Comparison of ENCODE assay signal across 26 cellular contexts in genomic region chr18:58726671-58727070, GRCh38. TPM values are rescaled to one million over a fixed set of nuclear protein-coding genes. Genes with fewer than 3 reads are reported as not detected.
A peak's percentile ranks its signal among the peaks of the same experiment; 100 is the strongest.
DNase-seq lines count a peak whose midpoint lies in the region; ATAC-seq, FAIRE-seq and TF ChIP-seq lines count a peak whose summit lies in the region.
"Had no signal": no experiment of that assay in that cellular context is flagged by ENCODE, and none has a peak within 500 bp of the region (broad histone marks: within the 10 kb centered on the region; RNA-seq: fewer than 3 reads in every experiment).

No MANE protein-coding gene starts in this region.

- H3K9me3 Mint-ChIP-seq in osteocyte (ENCODE audit: unreplicated experiment) (no peaks in the 10 kb centered on the region), type B pancreatic cell (no peaks in the 10 kb centered on the region)
- no peaks in the 10 kb centered on the region for H3K9me3 Mint-ChIP-seq in activated CD8-positive, alpha-beta T cell treated with anti-CD3 and anti-CD28 coated beads, Interleukin-2, amount 10 ng/mL, durations not matched to agents 7 days and 5 days (ENCODE audit: insufficient read depth)
- H3K9me3 Mint-ChIP-seq: CD8-positive, alpha-beta memory T cell had no signal

- no peak for TF ChIP-seq POLR2A in heart left ventricle (IDR thresholded peaks at IDR 0.05)

- 95 to 98% (median 98%) methylated on average over 6 of the region's 6 CpGs for whole genome bisulfite sequencing in heart left ventricle, 4 donors

- H3K4me3 Mint-ChIP-seq in osteocyte (ENCODE audit: unreplicated experiment) (no peak overlapping the region), type B pancreatic cell (no peak overlapping the region)
- H3K4me3 Mint-ChIP-seq in activated CD8-positive, alpha-beta T cell treated with anti-CD3 and anti-CD28 coated beads, Interleukin-2, amount 10 ng/mL, durations not matched to agents 7 days and 5 days: no peak overlapping the region
- H3K4me3 Mint-ChIP-seq: CD8-positive, alpha-beta memory T cell had no signal

- H3K36me3 Mint-ChIP-seq in osteocyte (ENCODE audit: unreplicated experiment): peaks cover 36% of the 10 kb centered on the region
- peaks cover 38% of the 10 kb centered on the region for H3K36me3 Mint-ChIP-seq in activated CD8-positive, alpha-beta T cell treated with anti-CD3 and anti-CD28 coated beads, Interleukin-2, amount 10 ng/mL, durations not matched to agents 7 days and 5 days (ENCODE audit: low read depth)
- H3K36me3 Mint-ChIP-seq in type B pancreatic cell: peaks cover 25% of the 10 kb centered on the region

- H3K4me1 ChIP-seq in cardiac muscle cell (ENCODE audit: low read depth) (peaks cover 16% of the 10 kb centered on the region), heart left ventricle (peaks cover 0 to 12% (median 0%) of the 10 kb centered on the region in 12 donors)

- H3K27ac Mint-ChIP-seq in osteocyte (ENCODE audit: unreplicated experiment): peak overlapping the region; percentile 8
- no peak overlapping the region for H3K27ac Mint-ChIP-seq in activated CD8-positive, alpha-beta T cell treated with anti-CD3 and anti-CD28 coated beads, Interleukin-2, amount 10 ng/mL, durations not matched to agents 7 days and 5 days
- no peak overlapping the region for H3K27ac Mint-ChIP-seq in type B pancreatic cell

- H3K36me3 ChIP-seq in cardiac muscle cell: peaks cover 18% of the 10 kb centered on the region
- peaks cover 0 to 32% (median 11%) of the 10 kb centered on the region in 9 donors for H3K36me3 ChIP-seq in heart left ventricle

- intact Hi-C loops in heart left ventricle (cut with DNase I): loop anchor here in 1 of 10 donors (10.0 kb wide), 1 partner anchor 52 kb away; the partner anchor contains the start of gene MALT1

- CTCF ChIA-PET in activated CD8-positive, alpha-beta T cell treated with anti-CD3 and anti-CD28 coated beads, Interleukin-2, amount 10 ng/mL, durations not matched to agents 7 days and 5 days (lab: Charles Lee): interaction anchor here (1.2 kb wide), 1 partner anchor 37 kb away, joined by 3 read pairs; no protein-coding TSS in a partner anchor

- peaks cover 4% of the 10 kb centered on the region for H3K4me1 Mint-ChIP-seq in osteocyte (ENCODE audit: unreplicated experiment)
- H3K4me1 Mint-ChIP-seq in activated CD8-positive, alpha-beta T cell treated with anti-CD3 and anti-CD28 coated beads, Interleukin-2, amount 10 ng/mL, durations not matched to agents 7 days and 5 days (ENCODE audit: low read depth): no peaks in the 10 kb centered on the region
- H3K4me1 Mint-ChIP-seq in type B pancreatic cell (ENCODE audit: unreplicated experiment): peaks cover 8% of the 10 kb centered on the region

- H3K9me3 ChIP-seq in cardiac muscle cell (ENCODE audit: low read depth): no peaks in the 10 kb centered on the region
- no peaks in the 10 kb centered on the region for H3K9me3 ChIP-seq in heart left ventricle
- H3K9me3 ChIP-seq: BLaER1 treated with 17β-estradiol and CSF1 and Interleukin-3, amounts not matched to agents 10 nM and 100 nM had no signal

- H3K27me3 ChIP-seq in cardiac muscle cell (no peaks in the 10 kb centered on the region), heart left ventricle (no peaks in the 10 kb centered on the region)
- H3K27me3 ChIP-seq: BLaER1 treated with 17β-estradiol and CSF1 and Interleukin-3, amounts not matched to agents 10 nM and 100 nM had no signal

- POLR2A ChIA-PET in activated CD8-positive, alpha-beta T cell treated with anti-CD3 and anti-CD28 coated beads, Interleukin-2, amount 10 ng/mL, durations not matched to agents 7 days and 5 days (lab: Charles Lee): no interaction called here

- TF ChIP-seq CTCF in cardiac muscle cell (IDR thresholded peaks at IDR 0.05; ENCODE audit: low read depth, low read length) (no peak), heart left ventricle (IDR thresholded peaks at IDR 0.05) (no peak), osteocyte (IDR thresholded peaks at IDR 0.05) (no peak), type B pancreatic cell (conservative IDR thresholded peaks at IDR 0.05) (no peak)

- ATAC-seq in heart left ventricle (no peak), GM19035 (IDR thresholded peaks at IDR 0.05; ENCODE audit: unreplicated experiment) (no peak)
- ATAC-seq in activated CD8-positive, alpha-beta T cell treated with anti-CD3 and anti-CD28 coated beads, Interleukin-2, amount 10 ng/mL, durations not matched to agents 7 days and 5 days: no peak
- ATAC-seq: Panc1 had no signal

- H3K27ac ChIP-seq in cardiac muscle cell (peak overlapping the region; percentile 3), heart left ventricle (no peak overlapping the region)
- H3K27ac ChIP-seq: 22Rv1; BLaER1 treated with 17β-estradiol and CSF1 and Interleukin-3, amounts not matched to agents 10 nM and 100 nM had no signal

- no peak for DNase-seq in cardiac muscle cell (ENCODE audit: low read depth in 1 of 2, low spot score in 1 of 2)
- DNase-seq in heart left ventricle: no peak
- no peak for DNase-seq in osteocyte (ENCODE audit: extremely low spot score, unreplicated experiment)
- DNase-seq in NCI-H2171 (lab: John Stamatoyannopoulos, UW): no peak
- DNase-seq in activated CD8-positive, alpha-beta T cell treated with anti-CD3 and anti-CD28 coated beads, Interleukin-2, amount 10 ng/mL, durations not matched to agents 7 days and 5 days: no peak
- no peak for DNase-seq in type B pancreatic cell (ENCODE audit: extremely low spot score, unreplicated experiment)
- DNase-seq: ACHN; Calu3; CD8-positive, alpha-beta memory T cell; GOT3; HCEC 1CT; KG1; NCI-H1092 treated with DMSO at 0.1 percent for 48 hours; NCI-H1436 treated with DMSO at 0.1 percent for 48 hours; NCI-H1930; NCI-H226; NCI-H510A treated with DMSO at 0.1 percent for 48 hours; NCI-H82; SIG-M5 had no signal

- H3K27me3 Mint-ChIP-seq in osteocyte (ENCODE audit: unreplicated experiment) (no peaks in the 10 kb centered on the region), type B pancreatic cell (no peaks in the 10 kb centered on the region)
- no peaks in the 10 kb centered on the region for H3K27me3 Mint-ChIP-seq in activated CD8-positive, alpha-beta T cell treated with anti-CD3 and anti-CD28 coated beads, Interleukin-2, amount 10 ng/mL, durations not matched to agents 7 days and 5 days (ENCODE audit: low read depth)
- H3K27me3 Mint-ChIP-seq: CD8-positive, alpha-beta memory T cell had no signal

- H3K4me3 ChIP-seq in cardiac muscle cell (no peak overlapping the region), heart left ventricle (no peak overlapping the region)
- H3K4me3 ChIP-seq: BLaER1 treated with 17β-estradiol and CSF1 and Interleukin-3, amounts not matched to agents 10 nM and 100 nM had no signal

- peak; percentile 54 for FAIRE-seq in endometrium (lab: Jason Lieb, UNC)
- FAIRE-seq: G401.6, GM12892 had no signal

RNA-seq across cellular contexts. Expression of gene MALT1, which starts 55.4 kb away (rescaled TPM):
- total RNA-seq in cardiac muscle cell: 38.9 and 51.8 TPM in 2 replicates
- polyA plus RNA-seq in cardiac muscle cell: 33.6 and 36.6 TPM in 2 replicates
- total RNA-seq in heart left ventricle: 10 to 100 TPM in 7 of 9 donors, 1 to 10 TPM in 2; 9.3 to 18.3 (median 10.4) TPM
- 1 to 10 TPM; 5.4 to 6.4 TPM for polyA plus RNA-seq in heart left ventricle
- 28.1 and 28.8 TPM in 2 replicates for total RNA-seq in osteocyte
- 10 to 100 TPM; 52.7 to 57.1 TPM for total RNA-seq in activated CD8-positive, alpha-beta T cell treated with anti-CD3 and anti-CD28 coated beads, Interleukin-2, amount 10 ng/mL, durations not matched to agents 7 days and 5 days
- 17.9 and 29.7 TPM in 2 replicates for total RNA-seq in type B pancreatic cell (ENCODE audit: low replicate concordance)
